1 cellular context compared by ENCODE assay signal in the genomic region with DNA sequence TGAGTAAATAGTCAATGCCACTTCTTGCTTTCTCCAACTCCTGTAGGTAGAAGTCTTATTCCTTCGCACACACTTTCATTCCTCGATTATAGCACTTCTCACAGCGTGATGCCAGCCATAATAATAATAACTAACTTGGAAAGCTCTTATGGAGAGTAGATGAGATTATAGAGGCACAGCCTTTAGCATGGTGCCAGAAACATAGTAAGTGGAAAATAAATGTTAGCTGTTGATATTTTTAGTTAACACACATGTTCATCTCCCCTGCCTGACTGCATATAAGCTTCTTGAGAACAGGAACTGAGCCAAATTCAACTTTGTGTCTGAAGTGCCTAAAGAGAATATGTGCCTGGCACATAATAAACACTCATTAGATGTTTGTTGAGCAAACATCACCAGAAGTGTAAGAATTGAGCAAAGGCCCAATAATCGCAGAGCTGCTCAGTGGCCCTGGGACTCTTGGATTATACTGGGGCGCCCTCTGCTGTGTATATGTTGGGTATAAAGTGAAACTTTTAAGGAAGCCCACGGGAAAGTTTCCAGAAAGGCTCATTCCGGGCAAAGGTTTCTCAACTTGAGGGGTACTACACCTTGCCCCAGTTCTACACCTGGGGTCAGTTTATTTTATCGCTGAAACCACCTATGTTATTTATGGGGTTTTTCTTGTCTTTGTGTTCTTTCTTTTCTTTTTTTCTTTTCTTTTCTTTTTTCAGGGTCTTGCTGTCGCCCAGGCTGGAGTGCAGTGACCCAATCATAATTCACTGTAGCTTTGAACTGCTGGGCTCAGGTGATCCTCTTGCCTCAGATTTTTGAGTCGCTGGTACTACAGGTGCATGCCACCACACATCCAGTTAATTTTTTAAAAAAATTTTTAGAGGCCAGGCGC.
TF ChIP-seq lines count a peak whose summit lies in the region.

No MANE protein-coding gene starts in this region.

TF ChIP-seq in K562, 482 proteins besides CTCF, POLR2A, EP300 and RAD21 (continued from another document and continues in another):
- TF ChIP-seq, protein P1, sequence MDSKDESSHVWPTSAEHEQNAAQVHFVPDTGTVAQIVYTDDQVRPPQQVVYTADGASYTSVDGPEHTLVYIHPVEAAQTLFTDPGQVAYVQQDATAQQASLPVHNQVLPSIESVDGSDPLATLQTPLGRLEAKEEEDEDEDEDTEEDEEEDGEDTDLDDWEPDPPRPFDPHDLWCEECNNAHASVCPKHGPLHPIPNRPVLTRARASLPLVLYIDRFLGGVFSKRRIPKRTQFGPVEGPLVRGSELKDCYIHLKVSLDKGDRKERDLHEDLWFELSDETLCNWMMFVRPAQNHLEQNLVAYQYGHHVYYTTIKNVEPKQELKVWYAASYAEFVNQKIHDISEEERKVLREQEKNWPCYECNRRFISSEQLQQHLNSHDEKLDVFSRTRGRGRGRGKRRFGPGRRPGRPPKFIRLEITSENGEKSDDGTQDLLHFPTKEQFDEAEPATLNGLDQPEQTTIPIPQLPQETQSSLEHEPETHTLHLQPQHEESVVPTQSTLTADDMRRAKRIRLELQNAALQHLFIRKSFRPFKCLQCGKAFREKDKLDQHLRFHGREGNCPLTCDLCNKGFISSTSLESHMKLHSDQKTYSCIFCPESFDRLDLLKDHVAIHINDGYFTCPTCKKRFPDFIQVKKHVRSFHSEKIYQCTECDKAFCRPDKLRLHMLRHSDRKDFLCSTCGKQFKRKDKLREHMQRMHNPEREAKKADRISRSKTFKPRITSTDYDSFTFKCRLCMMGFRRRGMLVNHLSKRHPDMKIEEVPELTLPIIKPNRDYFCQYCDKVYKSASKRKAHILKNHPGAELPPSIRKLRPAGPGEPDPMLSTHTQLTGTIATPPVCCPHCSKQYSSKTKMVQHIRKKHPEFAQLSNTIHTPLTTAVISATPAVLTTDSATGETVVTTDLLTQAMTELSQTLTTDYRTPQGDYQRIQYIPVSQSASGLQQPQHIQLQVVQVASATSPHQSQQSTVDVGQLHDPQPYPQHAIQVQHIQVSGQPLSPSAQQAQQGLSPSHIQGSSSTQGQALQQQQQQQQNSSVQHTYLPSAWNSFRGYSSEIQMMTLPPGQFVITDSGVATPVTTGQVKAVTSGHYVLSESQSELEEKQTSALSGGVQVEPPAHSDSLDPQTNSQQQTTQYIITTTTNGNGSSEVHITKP (IDR thresholded peaks at IDR 0.05; ENCODE audit: partially characterized antibody), result no peak
- TF ChIP-seq, protein P2, sequence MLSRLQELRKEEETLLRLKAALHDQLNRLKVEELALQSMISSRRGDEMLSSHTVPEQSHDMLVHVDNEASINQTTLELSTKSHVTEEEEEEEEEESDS (CRISPR knock-in tag; IDR thresholded peaks at IDR 0.05), result no peak
- TF ChIP-seq DNMT1 (IDR thresholded peaks at IDR 0.05), result no peak
- TF ChIP-seq BRD4 (IDR thresholded peaks at IDR 0.05), result no peak
- TF ChIP-seq STAG1 (CRISPR knock-in tag; IDR thresholded peaks at IDR 0.05; ENCODE audit: borderline replicate concordance), result peak; percentile 11; the same call in 1 of the 2 replicates
- TF ChIP-seq, protein P3, sequence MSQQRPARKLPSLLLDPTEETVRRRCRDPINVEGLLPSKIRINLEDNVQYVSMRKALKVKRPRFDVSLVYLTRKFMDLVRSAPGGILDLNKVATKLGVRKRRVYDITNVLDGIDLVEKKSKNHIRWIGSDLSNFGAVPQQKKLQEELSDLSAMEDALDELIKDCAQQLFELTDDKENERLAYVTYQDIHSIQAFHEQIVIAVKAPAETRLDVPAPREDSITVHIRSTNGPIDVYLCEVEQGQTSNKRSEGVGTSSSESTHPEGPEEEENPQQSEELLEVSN (IDR thresholded peaks at IDR 0.05; ENCODE audit: borderline replicate concordance in 1 of 2, extremely low read depth in 1 of 2, insufficient read depth in 1 of 2, insufficient read length in 1 of 2, low read depth in 1 of 2, low read length in 1 of 2, poor library complexity in 1 of 2, severe bottlenecking in 1 of 2), result no peak
- 0 out of 2 replicates have a peak, but pooled peaks have one; percentile 42 for TF ChIP-seq SPI1 (IDR thresholded peaks at IDR 0.05; ENCODE audit: borderline replicate concordance, low read depth, low read length)
- TF ChIP-seq TCFL5 (CRISPR knock-in tag; conservative IDR thresholded peaks at IDR 0.05), result no peak
- TF ChIP-seq ZKSCAN1 (IDR thresholded peaks at IDR 0.05; ENCODE audit: low read depth, low read length), result no peak
- TF ChIP-seq KAT8 (IDR thresholded peaks at IDR 0.05; ENCODE audit: low read depth), result no peak
- no peak for TF ChIP-seq ZSCAN32 (CRISPR knock-in tag; IDR thresholded peaks at IDR 0.05)
- TF ChIP-seq RHOXF2B (CRISPR knock-in tag; conservative IDR thresholded peaks at IDR 0.05), result no peak
- no peak for TF ChIP-seq NFXL1 (CRISPR knock-in tag; IDR thresholded peaks at IDR 0.05)
- TF ChIP-seq, protein P4, sequence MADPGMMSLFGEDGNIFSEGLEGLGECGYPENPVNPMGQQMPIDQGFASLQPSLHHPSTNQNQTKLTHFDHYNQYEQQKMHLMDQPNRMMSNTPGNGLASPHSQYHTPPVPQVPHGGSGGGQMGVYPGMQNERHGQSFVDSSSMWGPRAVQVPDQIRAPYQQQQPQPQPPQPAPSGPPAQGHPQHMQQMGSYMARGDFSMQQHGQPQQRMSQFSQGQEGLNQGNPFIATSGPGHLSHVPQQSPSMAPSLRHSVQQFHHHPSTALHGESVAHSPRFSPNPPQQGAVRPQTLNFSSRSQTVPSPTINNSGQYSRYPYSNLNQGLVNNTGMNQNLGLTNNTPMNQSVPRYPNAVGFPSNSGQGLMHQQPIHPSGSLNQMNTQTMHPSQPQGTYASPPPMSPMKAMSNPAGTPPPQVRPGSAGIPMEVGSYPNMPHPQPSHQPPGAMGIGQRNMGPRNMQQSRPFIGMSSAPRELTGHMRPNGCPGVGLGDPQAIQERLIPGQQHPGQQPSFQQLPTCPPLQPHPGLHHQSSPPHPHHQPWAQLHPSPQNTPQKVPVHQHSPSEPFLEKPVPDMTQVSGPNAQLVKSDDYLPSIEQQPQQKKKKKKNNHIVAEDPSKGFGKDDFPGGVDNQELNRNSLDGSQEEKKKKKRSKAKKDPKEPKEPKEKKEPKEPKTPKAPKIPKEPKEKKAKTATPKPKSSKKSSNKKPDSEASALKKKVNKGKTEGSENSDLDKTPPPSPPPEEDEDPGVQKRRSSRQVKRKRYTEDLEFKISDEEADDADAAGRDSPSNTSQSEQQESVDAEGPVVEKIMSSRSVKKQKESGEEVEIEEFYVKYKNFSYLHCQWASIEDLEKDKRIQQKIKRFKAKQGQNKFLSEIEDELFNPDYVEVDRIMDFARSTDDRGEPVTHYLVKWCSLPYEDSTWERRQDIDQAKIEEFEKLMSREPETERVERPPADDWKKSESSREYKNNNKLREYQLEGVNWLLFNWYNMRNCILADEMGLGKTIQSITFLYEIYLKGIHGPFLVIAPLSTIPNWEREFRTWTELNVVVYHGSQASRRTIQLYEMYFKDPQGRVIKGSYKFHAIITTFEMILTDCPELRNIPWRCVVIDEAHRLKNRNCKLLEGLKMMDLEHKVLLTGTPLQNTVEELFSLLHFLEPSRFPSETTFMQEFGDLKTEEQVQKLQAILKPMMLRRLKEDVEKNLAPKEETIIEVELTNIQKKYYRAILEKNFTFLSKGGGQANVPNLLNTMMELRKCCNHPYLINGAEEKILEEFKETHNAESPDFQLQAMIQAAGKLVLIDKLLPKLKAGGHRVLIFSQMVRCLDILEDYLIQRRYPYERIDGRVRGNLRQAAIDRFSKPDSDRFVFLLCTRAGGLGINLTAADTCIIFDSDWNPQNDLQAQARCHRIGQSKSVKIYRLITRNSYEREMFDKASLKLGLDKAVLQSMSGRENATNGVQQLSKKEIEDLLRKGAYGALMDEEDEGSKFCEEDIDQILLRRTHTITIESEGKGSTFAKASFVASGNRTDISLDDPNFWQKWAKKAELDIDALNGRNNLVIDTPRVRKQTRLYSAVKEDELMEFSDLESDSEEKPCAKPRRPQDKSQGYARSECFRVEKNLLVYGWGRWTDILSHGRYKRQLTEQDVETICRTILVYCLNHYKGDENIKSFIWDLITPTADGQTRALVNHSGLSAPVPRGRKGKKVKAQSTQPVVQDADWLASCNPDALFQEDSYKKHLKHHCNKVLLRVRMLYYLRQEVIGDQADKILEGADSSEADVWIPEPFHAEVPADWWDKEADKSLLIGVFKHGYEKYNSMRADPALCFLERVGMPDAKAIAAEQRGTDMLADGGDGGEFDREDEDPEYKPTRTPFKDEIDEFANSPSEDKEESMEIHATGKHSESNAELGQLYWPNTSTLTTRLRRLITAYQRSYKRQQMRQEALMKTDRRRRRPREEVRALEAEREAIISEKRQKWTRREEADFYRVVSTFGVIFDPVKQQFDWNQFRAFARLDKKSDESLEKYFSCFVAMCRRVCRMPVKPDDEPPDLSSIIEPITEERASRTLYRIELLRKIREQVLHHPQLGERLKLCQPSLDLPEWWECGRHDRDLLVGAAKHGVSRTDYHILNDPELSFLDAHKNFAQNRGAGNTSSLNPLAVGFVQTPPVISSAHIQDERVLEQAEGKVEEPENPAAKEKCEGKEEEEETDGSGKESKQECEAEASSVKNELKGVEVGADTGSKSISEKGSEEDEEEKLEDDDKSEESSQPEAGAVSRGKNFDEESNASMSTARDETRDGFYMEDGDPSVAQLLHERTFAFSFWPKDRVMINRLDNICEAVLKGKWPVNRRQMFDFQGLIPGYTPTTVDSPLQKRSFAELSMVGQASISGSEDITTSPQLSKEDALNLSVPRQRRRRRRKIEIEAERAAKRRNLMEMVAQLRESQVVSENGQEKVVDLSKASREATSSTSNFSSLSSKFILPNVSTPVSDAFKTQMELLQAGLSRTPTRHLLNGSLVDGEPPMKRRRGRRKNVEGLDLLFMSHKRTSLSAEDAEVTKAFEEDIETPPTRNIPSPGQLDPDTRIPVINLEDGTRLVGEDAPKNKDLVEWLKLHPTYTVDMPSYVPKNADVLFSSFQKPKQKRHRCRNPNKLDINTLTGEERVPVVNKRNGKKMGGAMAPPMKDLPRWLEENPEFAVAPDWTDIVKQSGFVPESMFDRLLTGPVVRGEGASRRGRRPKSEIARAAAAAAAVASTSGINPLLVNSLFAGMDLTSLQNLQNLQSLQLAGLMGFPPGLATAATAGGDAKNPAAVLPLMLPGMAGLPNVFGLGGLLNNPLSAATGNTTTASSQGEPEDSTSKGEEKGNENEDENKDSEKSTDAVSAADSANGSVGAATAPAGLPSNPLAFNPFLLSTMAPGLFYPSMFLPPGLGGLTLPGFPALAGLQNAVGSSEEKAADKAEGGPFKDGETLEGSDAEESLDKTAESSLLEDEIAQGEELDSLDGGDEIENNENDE (IDR thresholded peaks at IDR 0.05; ENCODE audit: low read depth, low read length), result no peak
- no peak for TF ChIP-seq TBL1XR1 (IDR thresholded peaks at IDR 0.05; ENCODE audit: low read length in 2 of 2)
- TF ChIP-seq ZNF431 (CRISPR knock-in tag; IDR thresholded peaks at IDR 0.05), result no peak
- TF ChIP-seq, protein P5, sequence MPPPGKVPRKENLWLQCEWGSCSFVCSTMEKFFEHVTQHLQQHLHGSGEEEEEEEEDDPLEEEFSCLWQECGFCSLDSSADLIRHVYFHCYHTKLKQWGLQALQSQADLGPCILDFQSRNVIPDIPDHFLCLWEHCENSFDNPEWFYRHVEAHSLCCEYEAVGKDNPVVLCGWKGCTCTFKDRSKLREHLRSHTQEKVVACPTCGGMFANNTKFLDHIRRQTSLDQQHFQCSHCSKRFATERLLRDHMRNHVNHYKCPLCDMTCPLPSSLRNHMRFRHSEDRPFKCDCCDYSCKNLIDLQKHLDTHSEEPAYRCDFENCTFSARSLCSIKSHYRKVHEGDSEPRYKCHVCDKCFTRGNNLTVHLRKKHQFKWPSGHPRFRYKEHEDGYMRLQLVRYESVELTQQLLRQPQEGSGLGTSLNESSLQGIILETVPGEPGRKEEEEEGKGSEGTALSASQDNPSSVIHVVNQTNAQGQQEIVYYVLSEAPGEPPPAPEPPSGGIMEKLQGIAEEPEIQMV (tag; conservative IDR thresholded peaks at IDR 0.05; ENCODE audit: low read depth), result no peak
- TF ChIP-seq SMC3 (conservative IDR thresholded peaks at IDR 0.05; ENCODE audit: insufficient read depth, low read depth, low read length), result peak; percentile 81
- no peak for TF ChIP-seq GATAD2A (IDR thresholded peaks at IDR 0.05)
- 0 out of 4 replicates have a peak, but pooled peaks of 1 of the 2 experiments have one; percentile 21 for TF ChIP-seq MAZ (CRISPR knock-in tag; conservative IDR thresholded peaks at IDR 0.05 in 1 of 2, IDR thresholded peaks at IDR 0.05 in 1 of 2)
- TF ChIP-seq, protein P6, sequence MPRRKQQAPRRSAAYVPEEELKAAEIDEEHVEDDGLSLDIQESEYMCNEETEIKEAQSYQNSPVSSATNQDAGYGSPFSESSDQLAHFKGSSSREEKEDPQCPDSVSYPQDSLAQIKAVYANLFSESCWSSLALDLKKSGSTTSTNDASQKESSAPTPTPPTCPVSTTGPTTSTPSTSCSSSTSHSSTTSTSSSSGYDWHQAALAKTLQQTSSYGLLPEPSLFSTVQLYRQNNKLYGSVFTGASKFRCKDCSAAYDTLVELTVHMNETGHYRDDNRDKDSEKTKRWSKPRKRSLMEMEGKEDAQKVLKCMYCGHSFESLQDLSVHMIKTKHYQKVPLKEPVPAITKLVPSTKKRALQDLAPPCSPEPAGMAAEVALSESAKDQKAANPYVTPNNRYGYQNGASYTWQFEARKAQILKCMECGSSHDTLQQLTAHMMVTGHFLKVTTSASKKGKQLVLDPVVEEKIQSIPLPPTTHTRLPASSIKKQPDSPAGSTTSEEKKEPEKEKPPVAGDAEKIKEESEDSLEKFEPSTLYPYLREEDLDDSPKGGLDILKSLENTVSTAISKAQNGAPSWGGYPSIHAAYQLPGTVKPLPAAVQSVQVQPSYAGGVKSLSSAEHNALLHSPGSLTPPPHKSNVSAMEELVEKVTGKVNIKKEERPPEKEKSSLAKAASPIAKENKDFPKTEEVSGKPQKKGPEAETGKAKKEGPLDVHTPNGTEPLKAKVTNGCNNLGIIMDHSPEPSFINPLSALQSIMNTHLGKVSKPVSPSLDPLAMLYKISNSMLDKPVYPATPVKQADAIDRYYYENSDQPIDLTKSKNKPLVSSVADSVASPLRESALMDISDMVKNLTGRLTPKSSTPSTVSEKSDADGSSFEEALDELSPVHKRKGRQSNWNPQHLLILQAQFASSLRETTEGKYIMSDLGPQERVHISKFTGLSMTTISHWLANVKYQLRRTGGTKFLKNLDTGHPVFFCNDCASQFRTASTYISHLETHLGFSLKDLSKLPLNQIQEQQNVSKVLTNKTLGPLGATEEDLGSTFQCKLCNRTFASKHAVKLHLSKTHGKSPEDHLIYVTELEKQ (CRISPR knock-in tag; IDR thresholded peaks at IDR 0.05), result no peak
- no peak for TF ChIP-seq ZNF644 (tag; IDR thresholded peaks at IDR 0.05; ENCODE audit: low read depth)
